10 cellular contexts compared by ENCODE assay signal in the genomic region with DNA sequence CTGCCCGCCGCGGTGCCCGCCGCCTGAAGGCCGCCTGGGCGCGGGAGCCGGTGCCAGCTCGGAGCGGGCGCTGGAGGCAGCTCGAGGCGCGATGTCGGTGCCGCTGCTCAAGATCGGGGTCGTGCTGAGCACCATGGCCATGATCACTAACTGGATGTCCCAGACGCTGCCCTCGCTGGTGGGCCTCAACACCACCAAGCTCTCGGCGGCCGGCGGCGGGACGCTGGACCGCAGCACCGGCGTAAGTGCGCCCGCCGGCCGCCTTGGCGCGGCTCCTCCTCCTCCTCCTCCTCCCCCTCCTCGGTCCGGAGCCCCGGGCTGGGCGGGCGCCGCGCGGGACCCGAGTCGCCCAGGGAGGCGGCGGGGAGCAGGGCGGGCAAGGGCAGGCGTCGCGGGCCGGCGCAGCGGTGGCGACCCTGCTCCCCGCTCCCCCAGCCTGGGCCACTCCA. TPM values are rescaled to one million over a fixed set of nuclear protein-coding genes. Genes with fewer than 3 reads are reported as not detected.
A peak's percentile ranks its signal among the peaks of the same experiment; 100 is the strongest.
DNase-seq lines count a peak whose midpoint lies in the region; ATAC-seq and TF ChIP-seq lines count a peak whose summit lies in the region.
"Had no signal": no experiment of that assay in that cellular context is flagged by ENCODE, and none has a peak within 500 bp of the region (broad histone marks: within the 10 kb centered on the region; RNA-seq: fewer than 3 reads in every experiment).

No MANE protein-coding gene starts in this region.

- no peak for DNase-seq in colonic mucosa
- DNase-seq in lower lobe of right lung = no peak
- no peak for DNase-seq in GM10248 (ENCODE audit: extremely low spot score)
- DNase-seq in medulla oblongata (ENCODE audit: extremely low spot score) = no peak
- no peak for DNase-seq in DMS79 treated with DMSO at 0.1 percent for 48 hours (lab: John Stamatoyannopoulos, UW)
- DNase-seq: activated naive CD4-positive, alpha-beta T cell treated with anti-CD3 and anti-CD28 coated beads, Interleukin-2, amount 50 U/mL, for 16 hours; NCI-H1694 treated with DMSO at 0.1 percent for 48 hours had no signal

- H3K27ac ChIP-seq in HUES64 (ENCODE audit: low read depth, low read length) = no peak overlapping the region
- no peak overlapping the region for H3K27ac ChIP-seq in colonic mucosa
- H3K27ac ChIP-seq in lower lobe of right lung = no peak overlapping the region
- peak overlapping the region; percentile 9 for H3K27ac ChIP-seq in temporal lobe (ENCODE audit: low read depth, low read length)

- H3K4me1 ChIP-seq in HUES64 (ENCODE audit: insufficient read depth, low read length) = no peaks in the 10 kb centered on the region
- H3K4me1 ChIP-seq in colonic mucosa = peaks cover 12% of the 10 kb centered on the region
- H3K4me1 ChIP-seq in lower lobe of right lung = peaks cover 29% of the 10 kb centered on the region

- peaks cover 50% of the 10 kb centered on the region for H3K27me3 ChIP-seq in HUES64 (ENCODE audit: insufficient read depth, low read length)
- H3K27me3 ChIP-seq in colonic mucosa = peaks cover 20% of the 10 kb centered on the region
- peaks cover 45% of the 10 kb centered on the region for H3K27me3 ChIP-seq in lower lobe of right lung (ENCODE audit: low read depth)

- H3K36me3 ChIP-seq in HUES64 (ENCODE audit: insufficient read depth, low read length) (peaks cover 12% of the 10 kb centered on the region; the same call in 1 of the 2 replicates), colonic mucosa (no peaks in the 10 kb centered on the region), lower lobe of right lung (no peaks in the 10 kb centered on the region)

- under 1% methylated on average over 57 of the region's 57 CpGs for WGBS in HUES64

- no peak for ATAC-seq in lower lobe of right lung

- peak overlapping the region; percentile 54 for H3K4me3 ChIP-seq in HUES64 (ENCODE audit: low read length)
- H3K4me3 ChIP-seq in colonic mucosa = peak overlapping the region; percentile 22
- H3K4me3 ChIP-seq in lower lobe of right lung = peak overlapping the region; percentile 52
- H3K4me3 ChIP-seq: K562 had no signal

- no peaks in the 10 kb centered on the region for H3K9me3 ChIP-seq in HUES64 (ENCODE audit: insufficient read depth, low read depth, low read length)
- H3K9me3 ChIP-seq in colonic mucosa = no peaks in the 10 kb centered on the region
- no peaks in the 10 kb centered on the region for H3K9me3 ChIP-seq in lower lobe of right lung

- intact Hi-C loops in colonic mucosa (cut with DNase I) (loop anchor here (2.0 kb wide), 1 partner anchor 255 kb away; no protein-coding TSS in a partner anchor), lower lobe of right lung (cut with DNase I) (no loop called here)

- no peak for TF ChIP-seq CTCF in colonic mucosa (IDR thresholded peaks at IDR 0.05)
- no peak for TF ChIP-seq CTCF in lower lobe of right lung (IDR thresholded peaks at IDR 0.05)
- no peak for TF ChIP-seq CTCF in GM10248 (IDR thresholded peaks at IDR 0.05; ENCODE audit: control extremely low read depth, extremely low read depth, low read depth, missing control alignments)

- CTCF ChIA-PET in GM10248 (lab: Yijun Ruan, JAX) = interaction anchor here (3.7 kb wide), 1 partner anchor 324 kb away, joined by 14 read pairs; no protein-coding TSS in a partner anchor

- POLR2A ChIA-PET in GM10248 (lab: Yijun Ruan, JAX) = no interaction called here

- H3K9ac ChIP-seq in HUES64 (ENCODE audit: low read depth, low read length) (no peak overlapping the region), colonic mucosa (ENCODE audit: low read depth in 2 of 2, low read length in 2 of 2) (no peak overlapping the region)

RNA-seq across cellular contexts. Expression of a gene that starts 0.5 kb away (rescaled TPM):
- polyA plus RNA-seq in HUES64 (2013, experiment 1 of 2) = 35.5 TPM
- 33.1 TPM for polyA plus RNA-seq in HUES64 (2013, experiment 2 of 2)
- total RNA-seq in colonic mucosa = 1 to 10 TPM; 3.8 to 8.9 TPM
- 24.1 TPM for total RNA-seq in lower lobe of right lung
- 75.5 TPM for total RNA-seq in temporal lobe
- total RNA-seq: K562 had no signal
- polyA plus RNA-seq: K562 had no signal
